8 cellular contexts compared by ENCODE assay signal in the genomic region with DNA sequence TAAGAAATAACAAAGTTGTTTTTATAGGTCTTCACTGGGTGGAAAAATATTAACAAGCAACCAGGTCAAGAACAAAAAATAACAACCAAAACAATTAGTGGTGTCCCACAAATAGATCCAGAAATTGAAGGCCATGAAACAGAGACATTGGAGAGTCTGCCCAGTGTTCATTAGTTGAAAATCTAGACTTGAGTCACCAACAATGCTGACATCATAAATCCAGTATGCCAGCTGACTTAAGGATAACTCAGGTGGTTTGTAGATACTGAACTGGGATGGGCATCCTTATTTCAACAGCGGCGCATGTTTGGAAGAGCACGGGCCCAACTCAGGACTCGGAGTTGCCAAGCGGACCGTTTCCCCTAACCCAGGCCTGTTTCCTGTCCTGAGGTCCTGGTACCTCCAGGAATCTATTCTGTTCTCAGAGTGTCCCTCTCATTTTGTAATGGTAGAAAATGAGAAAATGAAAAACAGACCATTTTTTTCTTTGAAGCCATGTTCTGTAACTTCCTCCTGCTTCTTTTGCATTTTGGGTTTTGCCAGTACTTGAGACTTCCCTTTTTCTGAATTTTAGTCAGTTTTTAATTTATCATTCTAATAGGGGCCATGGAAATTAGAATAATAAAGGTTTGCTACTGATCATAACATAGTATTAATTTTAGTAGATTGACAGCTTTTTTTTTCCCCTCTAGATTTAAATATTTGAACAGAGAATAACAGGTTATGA.
DNase-seq lines count a peak whose midpoint lies in the region; ATAC-seq lines count a peak whose summit lies in the region.

No MANE protein-coding gene starts in this region.

- H3K36me3 ChIP-seq in BLaER1 treated with 17β-estradiol and CSF1 and Interleukin-3, amounts not matched to agents 10 nM and 100 nM = peaks cover under 1 to 48% (median 22%) of the 10 kb centered on the region in 11 experiments; a peak in 15 of 22 replicates
- no peaks in the 10 kb centered on the region for H3K36me3 ChIP-seq in skeletal muscle satellite cell (ENCODE audit: insufficient read depth, low read length)

- no peak overlapping the region for H3K4me3 ChIP-seq in BLaER1 treated with 17β-estradiol and CSF1 and Interleukin-3, amounts not matched to agents 10 nM and 100 nM
- H3K4me3 ChIP-seq in skeletal muscle satellite cell (ENCODE audit: low read length) = no peak overlapping the region

- H3K27me3 Mint-ChIP-seq in activated naive CD8-positive, alpha-beta T cell = no peaks in the 10 kb centered on the region

- ATAC-seq in GM19467 (IDR thresholded peaks at IDR 0.05; ENCODE audit: unreplicated experiment) (peak; percentile 5), HG03469 (IDR thresholded peaks at IDR 0.05; ENCODE audit: unreplicated experiment) (peak; percentile 1)

- H3K4me3 Mint-ChIP-seq in activated naive CD8-positive, alpha-beta T cell = peak overlapping the region; percentile 100

- no peaks in the 10 kb centered on the region for H3K27me3 ChIP-seq in BLaER1 treated with 17β-estradiol and CSF1 and Interleukin-3, amounts not matched to agents 10 nM and 100 nM
- no peaks in the 10 kb centered on the region for H3K27me3 ChIP-seq in skeletal muscle satellite cell (ENCODE audit: control insufficient read depth, insufficient read depth, low read length)

- peak overlapping the region; percentile 100 for H3K27ac Mint-ChIP-seq in activated naive CD8-positive, alpha-beta T cell

- no peak for DNase-seq in amygdala (lab: John Stamatoyannopoulos, UW)
- no peak for DNase-seq in GOT3 (lab: John Stamatoyannopoulos, UW)
- DNase-seq in NCI-H2171 treated with DMSO at 0.1 percent for 48 hours (lab: John Stamatoyannopoulos, UW) = no peak

- H3K4me1 Mint-ChIP-seq in activated naive CD8-positive, alpha-beta T cell (ENCODE audit: low read depth) = peaks cover 96% of the 10 kb centered on the region

- peaks cover 0 to 16% (median 0%) of the 10 kb centered on the region in 11 experiments; a peak in 4 of 22 replicates for H4K20me1 ChIP-seq in BLaER1 treated with 17β-estradiol and CSF1 and Interleukin-3, amounts not matched to agents 10 nM and 100 nM

- peaks cover 0 to 13% (median 0%) of the 10 kb centered on the region in 11 experiments; a peak in 4 of 22 replicates for H3K9me3 ChIP-seq in BLaER1 treated with 17β-estradiol and CSF1 and Interleukin-3, amounts not matched to agents 10 nM and 100 nM (replicated peaks in 1 of 11)
- no peaks in the 10 kb centered on the region for H3K9me3 ChIP-seq in skeletal muscle satellite cell (replicated peaks; ENCODE audit: low read length)

- H3K27ac ChIP-seq in BLaER1 treated with 17β-estradiol and CSF1 and Interleukin-3, amounts not matched to agents 10 nM and 100 nM = peak overlapping the region; percentile 58 to 93 (median 75); a peak in 21 of 22 replicates

- H3K4me2 ChIP-seq in BLaER1 treated with 17β-estradiol and CSF1 and Interleukin-3, amounts not matched to agents 10 nM and 100 nM = peak overlapping the region; percentile 68 to 94 (median 86)
- peak overlapping the region; percentile 4 for H3K4me2 ChIP-seq in skeletal muscle satellite cell (ENCODE audit: low read length)

- peak overlapping the region in 10 of 11 experiments; percentile 9 to 72 (median 54); a peak in 18 of 22 replicates for H3K9ac ChIP-seq in BLaER1 treated with 17β-estradiol and CSF1 and Interleukin-3, amounts not matched to agents 10 nM and 100 nM
- H3K9ac ChIP-seq in skeletal muscle satellite cell (ENCODE audit: low read depth, low read length) = no peak overlapping the region

- H3K9me3 Mint-ChIP-seq in activated naive CD8-positive, alpha-beta T cell (ENCODE audit: low read depth) = no peaks in the 10 kb centered on the region

- peaks cover 17% of the 10 kb centered on the region for H3K36me3 Mint-ChIP-seq in activated naive CD8-positive, alpha-beta T cell

- H3K4me1 ChIP-seq in BLaER1 treated with 17β-estradiol and CSF1 and Interleukin-3, amounts not matched to agents 10 nM and 100 nM = peaks cover 63 to 85% (median 69%) of the 10 kb centered on the region in 10 experiments
- peaks cover 21% of the 10 kb centered on the region for H3K4me1 ChIP-seq in skeletal muscle satellite cell (ENCODE audit: control insufficient read depth, insufficient read depth, low read length)
